Comparison of ENCODE assay signal across 8 cellular contexts in genomic region chr6:118935331-118935668, GRCh38. TPM values are rescaled to one million over a fixed set of nuclear protein-coding genes. Genes with fewer than 3 reads are reported as not detected.
A peak's percentile ranks its signal among the peaks of the same experiment; 100 is the strongest.
DNase-seq lines count a peak whose midpoint lies in the region; ATAC-seq, FAIRE-seq and TF ChIP-seq lines count a peak whose summit lies in the region.

No MANE protein-coding gene starts in this region.

- H3K27ac Mint-ChIP-seq in activated T-helper 17 cell treated with anti-CD3 and anti-CD28 coated beads, Interleukin-2, amount 50 U/mL, for 72 hours, result peak overlapping the region; percentile 89

- peak overlapping the region; percentile 89 for H3K9ac ChIP-seq in HepG2 (ENCODE audit: insufficient read depth, low read depth, low read length)

- TF ChIP-seq POLR2A in HepG2 (IDR thresholded peaks at IDR 0.05; ENCODE audit: insufficient read depth in 1 of 2, low read depth in 2 of 2, low read length in 2 of 2), result no peak

- POLR2A ChIA-PET in HepG2 (lab: Yijun Ruan, JAX), result interaction anchor here (1.0 to 2.0 kb wide), 4 partner anchors 12 to 143 kb away, joined by 3 to 12 read pairs (median 8); partner anchors contain the start of genes ASF1A and FAM184A

- peak overlapping the region; percentile 63 to 89 (median 81) for H3K4me3 ChIP-seq in HepG2 (replicated peaks in 1 of 3; ENCODE audit: insufficient read depth in 1 of 3, low read depth in 2 of 3, low read length in 3 of 3)
- H3K4me3 ChIP-seq in urinary bladder (ENCODE audit: low read depth, low read length), result peak overlapping the region; percentile 49

- H3K27ac ChIP-seq in HepG2 (ENCODE audit: extremely low read length, insufficient read depth, low read length) (peak overlapping the region; percentile 69), urinary bladder (ENCODE audit: low read depth) (peak overlapping the region; percentile 71)

- peaks cover 31% of the 10 kb centered on the region for H3K4me1 ChIP-seq in HepG2 (ENCODE audit: insufficient read depth, low read length)
- H3K4me1 ChIP-seq in urinary bladder (ENCODE audit: insufficient read depth), result no peaks in the 10 kb centered on the region

- H3K9me3 ChIP-seq in HepG2 (ENCODE audit: low read length), result no peaks in the 10 kb centered on the region

- in situ Hi-C loops in HepG2 (cut with HindIII; ENCODE audit: extremely low pct_ligation_motif_present, low pct_unique_long_range_greater_than_20kb), result no loop called here

- H3K27me3 ChIP-seq in HepG2 (ENCODE audit: control insufficient read depth in 1 of 2, insufficient read depth in 2 of 2, low read length in 2 of 2), result no peaks in the 10 kb centered on the region; a peak in 1 of 5 replicates

- TF ChIP-seq EP300 in HepG2 (IDR thresholded peaks at IDR 0.05; ENCODE audit: low read depth in 2 of 2, low read length in 2 of 2), result no peak
- TF ChIP-seq EP300 in HepG2 (CRISPR knock-in tag; IDR thresholded peaks at IDR 0.05; ENCODE audit: borderline replicate concordance), result no peak

- no peaks in the 10 kb centered on the region for H3K27me3 Mint-ChIP-seq in activated T-helper 17 cell treated with anti-CD3 and anti-CD28 coated beads, Interleukin-2, amount 50 U/mL, for 72 hours

- no peak for TF ChIP-seq RAD21 in HepG2 (CRISPR knock-in tag; IDR thresholded peaks at IDR 0.05)

- no peaks in the 10 kb centered on the region for H3K9me3 Mint-ChIP-seq in activated T-helper 17 cell treated with anti-CD3 and anti-CD28 coated beads, Interleukin-2, amount 50 U/mL, for 72 hours

- H3K36me3 Mint-ChIP-seq in activated T-helper 17 cell treated with anti-CD3 and anti-CD28 coated beads, Interleukin-2, amount 50 U/mL, for 72 hours (ENCODE audit: low read depth), result peaks cover 32% of the 10 kb centered on the region

- 7% methylated on average over 1 of the region's 1 CpG for WGBS in HepG2 (ENCODE audit: low lambda C conversion rate)
- 26% methylated on average over 1 of the region's 1 CpG for WGBS in urinary bladder

- DNase-seq in HepG2 (ENCODE audit: low spot score) (no peak), hypothalamus (lab: John Stamatoyannopoulos, UW) (no peak), GM19238 (ENCODE audit: insufficient read length, low spot score) (no peak)
- DNase-seq in stimulated activated CD4-positive, alpha-beta T cell treated with anti-CD3 and anti-CD28 coated beads, Interleukin-4, amount 100 ng/mL, for 24 hours, result no peak

- FAIRE-seq in HepG2 (lab: Jason Lieb, UNC), result no peak

- no peak for TF ChIP-seq CTCF in HepG2 (CRISPR knock-in tag; IDR thresholded peaks at IDR 0.05)

- H3K4me2 ChIP-seq in HepG2 (ENCODE audit: low read depth, low read length), result peak overlapping the region; percentile 94

- CTCF ChIA-PET in HepG2 (lab: Yijun Ruan, JAX; ENCODE audit: low intra/inter-chr PET ratio, low total read pairs), result interaction anchor here (1.1 kb wide), 1 partner anchor 194 kb away, joined by 3 read pairs; no protein-coding TSS in a partner anchor

- H3K4me3 Mint-ChIP-seq in activated T-helper 17 cell treated with anti-CD3 and anti-CD28 coated beads, Interleukin-2, amount 50 U/mL, for 72 hours, result peak overlapping the region; percentile 89

- BruUV-seq in HepG2 (replicated peaks; lab: Mats Ljungman, UMichigan), result TSS peak; percentile 67

- ATAC-seq in GM18520 (IDR thresholded peaks at IDR 0.05; ENCODE audit: unreplicated experiment), result peak; percentile 2
- peak; percentile 2 for ATAC-seq in HG02798 (IDR thresholded peaks at IDR 0.05; ENCODE audit: poor library complexity, unreplicated experiment)
- ATAC-seq in activated T-helper 17 cell treated with anti-CD3 and anti-CD28 coated beads, Interleukin-2, amount 50 U/mL, for 72 hours (replicated peaks), result no peak
- ATAC-seq in HepG2, result peak; percentile 2; the same call in 1 of the 3 replicates

- peak overlapping the region; percentile 78 for H2AFZ ChIP-seq in HepG2 (ENCODE audit: low read length)

- peaks cover 20% of the 10 kb centered on the region for H3K79me2 ChIP-seq in HepG2 (ENCODE audit: insufficient read depth, low read length)

- H3K4me1 Mint-ChIP-seq in activated T-helper 17 cell treated with anti-CD3 and anti-CD28 coated beads, Interleukin-2, amount 50 U/mL, for 72 hours, result peaks cover 16% of the 10 kb centered on the region

- intact Hi-C loops in HepG2 (cut with micrococcal nuclease; ENCODE audit: unreplicated experiment), result loop anchor here (1.0 to 10.0 kb wide), 2 partner anchors 39 to 1070 kb away; no protein-coding TSS in a partner anchor

- H4K20me1 ChIP-seq in HepG2 (ENCODE audit: insufficient read depth, low read length), result no peaks in the 10 kb centered on the region; the same call in 1 of the 2 replicates

- peaks cover 0 to 13% of the 10 kb centered on the region in 2 experiments; a peak in 2 of 5 replicates for H3K36me3 ChIP-seq in HepG2 (replicated peaks in 1 of 2; ENCODE audit: control insufficient read depth in 1 of 2, insufficient read depth in 2 of 2, low read length in 2 of 2)
- H3K36me3 ChIP-seq in urinary bladder (ENCODE audit: insufficient read depth), result no peaks in the 10 kb centered on the region

TF ChIP-seq in HepG2, 621 proteins besides CTCF, POLR2A, EP300 and RAD21 (continues in another document):
- TF ChIP-seq NFKBIZ (CRISPR knock-in tag; IDR thresholded peaks at IDR 0.05), result no peak
- TF ChIP-seq CREB1 (IDR thresholded peaks at IDR 0.05), result 0 out of 2 replicates have a peak, but pooled peaks have one; percentile 1
- TF ChIP-seq CREB1 (CRISPR knock-in tag; IDR thresholded peaks at IDR 0.05), result no peak
- TF ChIP-seq, protein P1, sequence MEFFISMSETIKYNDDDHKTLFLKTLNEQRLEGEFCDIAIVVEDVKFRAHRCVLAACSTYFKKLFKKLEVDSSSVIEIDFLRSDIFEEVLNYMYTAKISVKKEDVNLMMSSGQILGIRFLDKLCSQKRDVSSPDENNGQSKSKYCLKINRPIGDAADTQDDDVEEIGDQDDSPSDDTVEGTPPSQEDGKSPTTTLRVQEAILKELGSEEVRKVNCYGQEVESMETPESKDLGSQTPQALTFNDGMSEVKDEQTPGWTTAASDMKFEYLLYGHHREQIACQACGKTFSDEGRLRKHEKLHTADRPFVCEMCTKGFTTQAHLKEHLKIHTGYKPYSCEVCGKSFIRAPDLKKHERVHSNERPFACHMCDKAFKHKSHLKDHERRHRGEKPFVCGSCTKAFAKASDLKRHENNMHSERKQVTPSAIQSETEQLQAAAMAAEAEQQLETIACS (CRISPR knock-in tag; IDR thresholded peaks at IDR 0.05), result no peak

RNA-seq across cellular contexts. Expression of gene MCM9, which starts 0.3 kb away (rescaled TPM):
- 10 to 100 TPM; 12.8 to 21.7 TPM for total RNA-seq in activated T-helper 17 cell treated with anti-CD3 and anti-CD28 coated beads, Interleukin-2, amount 50 U/mL, for 72 hours
- total RNA-seq in HepG2 (2016; rRNA removed; fragmentation: Illumina TruSeq; extraction: Trizol), result 11.6 and 17.2 TPM in 2 replicates
- 2.7 and 2.9 TPM in 2 replicates for total RNA-seq in HepG2 (2016; cell fraction: cytosol; rRNA removed; fragmentation: Illumina TruSeq; extraction: Trizol; ENCODE audit: low read depth)
- 10.8 and 16.0 TPM in 2 replicates for total RNA-seq in HepG2 (2016; cell fraction: insoluble cytoplasmic fraction; rRNA removed; fragmentation: Illumina TruSeq; extraction: Trizol)
- 5.0 TPM in 2 replicates for total RNA-seq in HepG2 (2016; cell fraction: membrane; rRNA removed; fragmentation: Illumina TruSeq; extraction: Trizol)
- 37.0 and 37.6 TPM in 2 replicates for total RNA-seq in HepG2 (2016; cell fraction: nucleus; rRNA removed; fragmentation: Illumina TruSeq; extraction: Trizol)
- polyA plus RNA-seq in HepG2 (2011; rRNA removed), result 3.3 and 3.8 TPM in 2 replicates
- polyA plus RNA-seq in HepG2 (2011; cell fraction: cytosol; rRNA removed), result 1.4 and 1.7 TPM in 2 replicates
- 10.2 and 12.2 TPM in 2 replicates for polyA plus RNA-seq in HepG2 (2011; cell fraction: nucleus; rRNA removed)
- polyA plus RNA-seq in HepG2 (2012), result 6.7 and 8.7 TPM in 2 replicates
- polyA plus RNA-seq in HepG2 (2016; cell fraction: cytosol; fragmentation: Illumina TruSeq; extraction: Trizol; ENCODE audit: low read depth), result 0.57 and 0.58 TPM in 2 replicates
- polyA plus RNA-seq in HepG2 (2016; cell fraction: insoluble cytoplasmic fraction; fragmentation: Illumina TruSeq; extraction: Trizol; ENCODE audit: low read depth), result 5.1 and 5.7 TPM in 2 replicates
- polyA plus RNA-seq in HepG2 (2016; cell fraction: membrane; fragmentation: Illumina TruSeq; extraction: Trizol; ENCODE audit: low read depth), result 1.4 TPM in 2 replicates
- 24.3 and 25.6 TPM in 2 replicates for polyA plus RNA-seq in HepG2 (2016; cell fraction: nucleus; fragmentation: Illumina TruSeq; extraction: Trizol; ENCODE audit: insufficient read depth, low read depth)
- polyA minus RNA-seq in HepG2 (2011; rRNA and poly(A)+ RNA removed; ENCODE audit: low replicate concordance), result 7.4 and 13.2 TPM in 2 replicates
- 4.0 and 5.6 TPM in 2 replicates for polyA minus RNA-seq in HepG2 (2011; cell fraction: cytosol; rRNA and poly(A)+ RNA removed)
- 53.5 and 55.6 TPM in 2 replicates for polyA minus RNA-seq in HepG2 (2011; cell fraction: nucleus; rRNA and poly(A)+ RNA removed)
- total RNA-seq in urinary bladder, result 26.3 TPM
- polyA plus RNA-seq in urinary bladder, result 7.5 TPM

RNA-seq across cellular contexts. Expression of gene ASF1A, which starts 41.3 kb away (rescaled TPM):
- 10 to 100 TPM; 11.3 to 27.3 TPM for total RNA-seq in activated T-helper 17 cell treated with anti-CD3 and anti-CD28 coated beads, Interleukin-2, amount 50 U/mL, for 72 hours
- total RNA-seq in HepG2 (2016; rRNA removed; fragmentation: Illumina TruSeq; extraction: Trizol), result 49.9 and 85.2 TPM in 2 replicates
- total RNA-seq in HepG2 (2016; cell fraction: cytosol; rRNA removed; fragmentation: Illumina TruSeq; extraction: Trizol; ENCODE audit: low read depth), result 17.0 and 17.9 TPM in 2 replicates
- 54.7 and 88.6 TPM in 2 replicates for total RNA-seq in HepG2 (2016; cell fraction: insoluble cytoplasmic fraction; rRNA removed; fragmentation: Illumina TruSeq; extraction: Trizol)
- 30.4 and 36.4 TPM in 2 replicates for total RNA-seq in HepG2 (2016; cell fraction: membrane; rRNA removed; fragmentation: Illumina TruSeq; extraction: Trizol)
- 29.6 and 32.2 TPM in 2 replicates for total RNA-seq in HepG2 (2016; cell fraction: nucleus; rRNA removed; fragmentation: Illumina TruSeq; extraction: Trizol)
- 10.3 and 14.5 TPM in 2 replicates for polyA plus RNA-seq in HepG2 (2011; rRNA removed)
- polyA plus RNA-seq in HepG2 (2011; cell fraction: cytosol; rRNA removed), result 7.0 and 7.5 TPM in 2 replicates
- polyA plus RNA-seq in HepG2 (2011; cell fraction: nucleus; rRNA removed), result 4.1 and 5.1 TPM in 2 replicates
- polyA plus RNA-seq in HepG2 (2012), result 19.9 and 21.0 TPM in 2 replicates
- polyA plus RNA-seq in HepG2 (2016; cell fraction: cytosol; fragmentation: Illumina TruSeq; extraction: Trizol; ENCODE audit: low read depth), result 7.8 and 9.6 TPM in 2 replicates
- polyA plus RNA-seq in HepG2 (2016; cell fraction: insoluble cytoplasmic fraction; fragmentation: Illumina TruSeq; extraction: Trizol; ENCODE audit: low read depth), result 78.3 and 79.2 TPM in 2 replicates
- polyA plus RNA-seq in HepG2 (2016; cell fraction: membrane; fragmentation: Illumina TruSeq; extraction: Trizol; ENCODE audit: low read depth), result 15.4 and 16.4 TPM in 2 replicates
- polyA plus RNA-seq in HepG2 (2016; cell fraction: nucleus; fragmentation: Illumina TruSeq; extraction: Trizol; ENCODE audit: insufficient read depth, low read depth), result 33.6 and 34.4 TPM in 2 replicates
- 7.9 and 11.6 TPM in 2 replicates for polyA minus RNA-seq in HepG2 (2011; rRNA and poly(A)+ RNA removed; ENCODE audit: low replicate concordance)
- polyA minus RNA-seq in HepG2 (2011; cell fraction: cytosol; rRNA and poly(A)+ RNA removed), result 10.0 and 11.0 TPM in 2 replicates
- 17.8 and 22.7 TPM in 2 replicates for polyA minus RNA-seq in HepG2 (2011; cell fraction: nucleus; rRNA and poly(A)+ RNA removed)
- 36.3 TPM for total RNA-seq in urinary bladder
- 16.4 TPM for polyA plus RNA-seq in urinary bladder
